ENCODE assay signal across 29 cellular contexts in genomic region chr3:160793853-160794252, GRCh38.
"Had no signal": no experiment of that assay in that cellular context is flagged by ENCODE, and none has a peak within 500 bp of the region (broad histone marks: within the 10 kb centered on the region; RNA-seq: fewer than 3 reads in every experiment).

No MANE protein-coding gene starts in this region.

- H3K36me3 ChIP-seq: ascending aorta, cardiac muscle cell had no signal

- H3K36me3 Mint-ChIP-seq: activated naive CD4-positive, alpha-beta T cell treated with anti-CD3 and anti-CD28 coated beads, Interleukin-2, amount 50 U/mL, for 24 hours; activated naive CD8-positive, alpha-beta T cell treated with anti-CD3 and anti-CD28 coated beads, Interleukin-2, amount 10 ng/mL, durations not matched to agents 7 days and 5 days had no signal

- H3K27ac ChIP-seq: ascending aorta, cardiac muscle cell, VCaP had no signal

- H3K27me3 Mint-ChIP-seq: activated naive CD4-positive, alpha-beta T cell treated with anti-CD3 and anti-CD28 coated beads, Interleukin-2, amount 50 U/mL, for 24 hours; activated T-cell treated with anti-CD3 and anti-CD28 coated beads, Interleukin-2, amount 50 U/mL, for 24 hours had no signal

- ATAC-seq: activated CD8-positive, alpha-beta T cell treated with anti-CD3 and anti-CD28 coated beads, Interleukin-2, amount 10 ng/mL, durations not matched to agents 7 days and 5 days had no signal

- DNase-seq: activated CD4-positive, alpha-beta T cell treated with anti-CD3 and anti-CD28 coated beads for 1 hour; activated CD4-positive, alpha-beta T cell treated with anti-CD3 and anti-CD28 coated beads, Interleukin-2, amount 10 ng/mL, durations not matched to agents 7 days and 5 days; activated CD4-positive, alpha-beta T cell treated with anti-CD3 and anti-CD28 coated beads, Interleukin-2, amount 50 U/mL, for 48 hours; activated CD4-positive, CD25-positive, alpha-beta regulatory T cell; activated CD8-positive, alpha-beta T cell treated with anti-CD3 and anti-CD28 coated beads, Interleukin-2, amount 10 ng/mL, durations not matched to agents 7 days and 5 days; activated gamma-delta T cell; activated naive CD4-positive, alpha-beta T cell treated with Interleukin-2 at 50 U/mL for 16 hours; activated naive CD8-positive, alpha-beta T cell treated with anti-CD3 and anti-CD28 coated beads, Interleukin-2, amount 10 ng/mL, durations not matched to agents 7 days and 5 days; activated T-cell treated with anti-CD3 and anti-CD28 coated beads, Interleukin-2, amount 50 U/mL, for 24 hours; amygdala; NCI-H1105; NCI-H1436; NCI-H1694 treated with DMSO at 0.1 percent for 48 hours; NCI-H2029; NCI-H2171; NCI-H510A; NCI-H526; NCI-H748 treated with DMSO at 0.1 percent for 48 hours; Right ventricle myocardium superior; SW 1271; T-helper 1 cell; T-helper 2 cell; T-helper 9 cell had no signal

- H3K27ac Mint-ChIP-seq: activated CD4-positive, alpha-beta T cell treated with anti-CD3 and anti-CD28 coated beads, Interleukin-2, amount 10 ng/mL, durations not matched to agents 7 days and 5 days; activated CD8-positive, alpha-beta T cell treated with anti-CD3 and anti-CD28 coated beads, Interleukin-2, amount 10 ng/mL, durations not matched to agents 7 days and 5 days; activated naive CD4-positive, alpha-beta T cell treated with anti-CD3 and anti-CD28 coated beads, Interleukin-2, amount 50 U/mL, for 24 hours; activated naive CD8-positive, alpha-beta T cell treated with anti-CD3 and anti-CD28 coated beads, Interleukin-2, amount 10 ng/mL, durations not matched to agents 7 days and 5 days; activated T-cell treated with anti-CD3 and anti-CD28 coated beads, Interleukin-2, amount 50 U/mL, for 24 hours; activated T-helper 2 cell treated with anti-CD3 and anti-CD28 coated beads, Interferon-gamma antibody, Interleukin-2, Interleukin-4, amounts not matched to agents 10 μg/mL and 5 μg/mL and 100 μg/mL, durations not matched to agents 14 hours and 24 hours and 36 hours had no signal

- H3K9me3 Mint-ChIP-seq: activated naive CD4-positive, alpha-beta T cell treated with anti-CD3 and anti-CD28 coated beads, Interleukin-2, amount 50 U/mL, for 24 hours; activated naive CD8-positive, alpha-beta T cell treated with anti-CD3 and anti-CD28 coated beads, Interleukin-2, amount 10 ng/mL, durations not matched to agents 7 days and 5 days; activated T-cell treated with anti-CD3 and anti-CD28 coated beads, Interleukin-2, amount 50 U/mL, for 24 hours; activated T-helper 2 cell treated with anti-CD3 and anti-CD28 coated beads, Interferon-gamma antibody, Interleukin-2, Interleukin-4, amounts not matched to agents 10 μg/mL and 5 μg/mL and 100 μg/mL, durations not matched to agents 14 hours and 24 hours and 36 hours; central memory CD8-positive, alpha-beta T cell had no signal

- H3K27me3 ChIP-seq: ascending aorta, cardiac muscle cell had no signal

- H3K4me1 Mint-ChIP-seq: activated naive CD8-positive, alpha-beta T cell treated with anti-CD3 and anti-CD28 coated beads, Interleukin-2, amount 10 ng/mL, durations not matched to agents 7 days and 5 days; central memory CD8-positive, alpha-beta T cell had no signal

- H3K4me3 Mint-ChIP-seq: activated CD4-positive, alpha-beta T cell treated with anti-CD3 and anti-CD28 coated beads, Interleukin-2, amount 10 ng/mL, durations not matched to agents 7 days and 5 days; activated CD8-positive, alpha-beta T cell treated with anti-CD3 and anti-CD28 coated beads, Interleukin-2, amount 10 ng/mL, durations not matched to agents 7 days and 5 days; activated naive CD4-positive, alpha-beta T cell treated with anti-CD3 and anti-CD28 coated beads, Interleukin-2, amount 50 U/mL, for 24 hours; activated naive CD8-positive, alpha-beta T cell treated with anti-CD3 and anti-CD28 coated beads, Interleukin-2, amount 10 ng/mL, durations not matched to agents 7 days and 5 days; activated T-cell treated with anti-CD3 and anti-CD28 coated beads, Interleukin-2, amount 50 U/mL, for 24 hours; central memory CD8-positive, alpha-beta T cell had no signal

- H3K9me3 ChIP-seq: ascending aorta had no signal

- H3K4me1 ChIP-seq: ascending aorta had no signal

- H3K4me3 ChIP-seq: ascending aorta, cardiac muscle cell had no signal
